ENCODE assay signal across 1 cellular context in genomic region chr1:228102791-228103620, GRCh38.
TF ChIP-seq lines count a peak whose summit lies in the region.

TSS of gene C1orf35 (minus strand) at chr1:228103325. CDS start at chr1:228103227, 98 bp downstream.

TF ChIP-seq in HepG2, 621 proteins besides CTCF, POLR2A, EP300 and RAD21 (continued from another document and continues in another):
- TF ChIP-seq ZBTB40 (IDR thresholded peaks at IDR 0.05) = no peak
- peak; percentile 91 for TF ChIP-seq ZBTB40 (CRISPR knock-in tag; IDR thresholded peaks at IDR 0.05)
- peak; percentile 48; the same call in 1 of the 2 replicates for TF ChIP-seq ZNF550 (CRISPR knock-in tag; IDR thresholded peaks at IDR 0.05; ENCODE audit: borderline replicate concordance)
- TF ChIP-seq ZFP41 (CRISPR knock-in tag; IDR thresholded peaks at IDR 0.05; ENCODE audit: borderline replicate concordance) = peak; percentile 46; the same call in 1 of the 2 replicates
- peak; percentile 75; the same call in 1 of the 2 replicates for TF ChIP-seq ZNF567 (CRISPR knock-in tag; IDR thresholded peaks at IDR 0.05; ENCODE audit: borderline replicate concordance)
- TF ChIP-seq E2F5 (CRISPR knock-in tag; conservative IDR thresholded peaks at IDR 0.05) = peak; percentile 94
- TF ChIP-seq ZNF691 (CRISPR knock-in tag; IDR thresholded peaks at IDR 0.05; ENCODE audit: borderline replicate concordance, low read depth) = peak; percentile 93
- TF ChIP-seq THAP7 (CRISPR knock-in tag; IDR thresholded peaks at IDR 0.05) = no peak; the same call in 1 of the 2 replicates
- no peak for TF ChIP-seq RERE (CRISPR knock-in tag; IDR thresholded peaks at IDR 0.05; ENCODE audit: low read depth)
- 0 out of 2 replicates have a peak, but pooled peaks have one; percentile 70 for TF ChIP-seq ZSCAN29 (CRISPR knock-in tag; conservative IDR thresholded peaks at IDR 0.05)
- TF ChIP-seq ZNF232 (CRISPR knock-in tag; IDR thresholded peaks at IDR 0.05; ENCODE audit: borderline replicate concordance) = peak; percentile 57; the same call in 1 of the 2 replicates
- TF ChIP-seq ZNF292 (CRISPR knock-in tag; IDR thresholded peaks at IDR 0.05; ENCODE audit: borderline replicate concordance, low read depth) = no peak
- no peak for TF ChIP-seq NONO (IDR thresholded peaks at IDR 0.05)
- peak; percentile 94 for TF ChIP-seq NONO (CRISPR knock-in tag; conservative IDR thresholded peaks at IDR 0.05)
- 0 out of 2 replicates have a peak, but pooled peaks have one; percentile 52 for TF ChIP-seq SNAPC4 (CRISPR knock-in tag; IDR thresholded peaks at IDR 0.05)
- 0 out of 2 replicates have a peak, but pooled peaks have one; percentile 15 for TF ChIP-seq HOMEZ (CRISPR knock-in tag; IDR thresholded peaks at IDR 0.05; ENCODE audit: low read depth)
- no peak for TF ChIP-seq CSRNP1 (CRISPR knock-in tag; IDR thresholded peaks at IDR 0.05)
- TF ChIP-seq DNMT3B (CRISPR knock-in tag; conservative IDR thresholded peaks at IDR 0.05) = 0 out of 2 replicates have a peak, but pooled peaks have one; percentile 27
- no peak for TF ChIP-seq ZNF260 (CRISPR knock-in tag; IDR thresholded peaks at IDR 0.05; ENCODE audit: borderline replicate concordance, low read depth)
- TF ChIP-seq ZNF576 (CRISPR knock-in tag; IDR thresholded peaks at IDR 0.05) = peak; percentile 72; the same call in 1 of the 2 replicates
- TF ChIP-seq ATAD3A (CRISPR knock-in tag; IDR thresholded peaks at IDR 0.05) = no peak
- no peak for TF ChIP-seq HMGA1 (CRISPR knock-in tag; conservative IDR thresholded peaks at IDR 0.05)
- TF ChIP-seq ELF1 (CRISPR knock-in tag; IDR thresholded peaks at IDR 0.05) = 0 out of 2 replicates have a peak, but pooled peaks have one; percentile 17
